27 cellular contexts compared by ENCODE assay signal in the genomic region with DNA sequence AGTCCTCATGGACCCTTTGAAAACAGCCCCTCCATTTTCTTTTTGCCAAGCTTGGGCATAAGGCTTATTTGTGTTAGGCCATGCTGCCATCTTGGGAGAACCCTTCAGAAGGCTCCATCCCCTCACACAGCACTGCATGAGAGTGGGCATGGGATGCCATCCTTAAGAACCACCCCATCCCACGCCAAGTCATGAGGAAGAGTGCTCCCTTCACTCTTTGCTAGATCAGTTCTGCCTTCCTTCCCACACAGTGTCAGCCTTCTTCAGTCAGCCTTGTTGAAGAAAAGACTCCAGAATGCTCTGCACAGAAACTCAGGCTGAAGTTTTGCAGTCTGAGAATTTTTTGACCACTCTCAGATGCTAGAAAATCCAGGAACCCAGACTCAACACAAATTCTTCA.
"Had no signal": no experiment of that assay in that cellular context is flagged by ENCODE, and none has a peak within 500 bp of the region (broad histone marks: within the 10 kb centered on the region; RNA-seq: fewer than 3 reads in every experiment).

No MANE protein-coding gene starts in this region.

- H3K36me3 Mint-ChIP-seq: stimulated activated effector memory CD8-positive, alpha-beta T cell treated with anti-CD3 and anti-CD28 coated beads, Interleukin-12 subunit alpha, Interleukin-12 subunit beta, amount 100 ng/mL, for 72 hours; stimulated activated memory B cell treated with anti-CD40 and anti-IgM and Interleukin-4, amounts not matched to agents 10 μg/mL and 1 μg/mL and 100 μg/mL, for 72 hours; type B pancreatic cell had no signal

- H3K4me3 ChIP-seq: stomach, suprapubic skin, testis, thoracic aorta, thyroid gland, tibial artery, tibial nerve, transverse colon, upper lobe of left lung, upper lobe of right lung, uterus, vagina had no signal

- ATAC-seq: stimulated activated effector memory CD8-positive, alpha-beta T cell treated with anti-CD3 and anti-CD28 coated beads, Interleukin-12 subunit alpha, Interleukin-12 subunit beta, amount 100 ng/mL, for 72 hours; stimulated activated memory B cell treated with anti-CD40 and anti-IgM and Interleukin-4, amounts not matched to agents 10 μg/mL and 1 μg/mL and 100 μg/mL, for 72 hours; stimulated activated naive B cell treated with anti-CD40 and anti-IgM and Interleukin-4, amounts not matched to agents 10 μg/mL and 1 μg/mL and 100 μg/mL, for 72 hours; stimulated activated naive CD8-positive, alpha-beta T cell treated with anti-CD3 and anti-CD28 coated beads, Interleukin-15, amount 100 ng/mL, for 72 hours had no signal

- H3K27ac Mint-ChIP-seq: stimulated activated effector memory CD8-positive, alpha-beta T cell treated with anti-CD3 and anti-CD28 coated beads, Interleukin-12 subunit alpha, Interleukin-12 subunit beta, amount 100 ng/mL, for 72 hours; stimulated activated memory B cell treated with anti-CD40 and anti-IgM and Interleukin-4, amounts not matched to agents 10 μg/mL and 1 μg/mL and 100 μg/mL, for 72 hours; stimulated activated naive B cell treated with anti-CD40 and anti-IgM and Interleukin-4, amounts not matched to agents 10 μg/mL and 1 μg/mL and 100 μg/mL, for 72 hours; stimulated activated naive CD8-positive, alpha-beta T cell treated with anti-CD3 and anti-CD28 coated beads, Interleukin-15, amount 100 ng/mL, for 72 hours; type B pancreatic cell had no signal

- H3K4me3 Mint-ChIP-seq: stimulated activated effector memory CD8-positive, alpha-beta T cell treated with anti-CD3 and anti-CD28 coated beads, Interleukin-12 subunit alpha, Interleukin-12 subunit beta, amount 100 ng/mL, for 72 hours; stimulated activated memory B cell treated with anti-CD40 and anti-IgM and Interleukin-4, amounts not matched to agents 10 μg/mL and 1 μg/mL and 100 μg/mL, for 72 hours; stimulated activated naive B cell treated with anti-CD40 and anti-IgM and Interleukin-4, amounts not matched to agents 10 μg/mL and 1 μg/mL and 100 μg/mL, for 72 hours; stimulated activated naive CD8-positive, alpha-beta T cell treated with anti-CD3 and anti-CD28 coated beads, Interleukin-15, amount 100 ng/mL, for 72 hours; stimulated activated naive CD8-positive, alpha-beta T cell treated with anti-CD3 and anti-CD28 coated beads, Interleukin-15, Interleukin-2, amounts not matched to agents 100 ng/mL and 50 ng/mL, for 24 hours; type B pancreatic cell had no signal

- H3K9me3 ChIP-seq: stomach, suprapubic skin, testis, thoracic aorta, thyroid gland, tibial artery, tibial nerve, transverse colon, upper lobe of left lung, upper lobe of right lung, uterus, vagina had no signal

- H3K27me3 Mint-ChIP-seq: type B pancreatic cell had no signal

- H3K4me1 Mint-ChIP-seq: stimulated activated memory B cell treated with anti-CD40 and anti-IgM and Interleukin-4, amounts not matched to agents 10 μg/mL and 1 μg/mL and 100 μg/mL, for 72 hours had no signal

- H3K27ac ChIP-seq: stomach, suprapubic skin, testis, thoracic aorta, thyroid gland, tibial artery, transverse colon, upper lobe of left lung, upper lobe of right lung, vagina had no signal

- H3K9me3 Mint-ChIP-seq: stimulated activated effector memory CD8-positive, alpha-beta T cell treated with anti-CD3 and anti-CD28 coated beads, Interleukin-12 subunit alpha, Interleukin-12 subunit beta, amount 100 ng/mL, for 72 hours; stimulated activated memory B cell treated with anti-CD40 and anti-IgM and Interleukin-4, amounts not matched to agents 10 μg/mL and 1 μg/mL and 100 μg/mL, for 72 hours; stimulated activated naive CD8-positive, alpha-beta T cell treated with anti-CD3 and anti-CD28 coated beads, Interleukin-15, amount 100 ng/mL, for 72 hours; stimulated activated naive CD8-positive, alpha-beta T cell treated with anti-CD3 and anti-CD28 coated beads, Interleukin-15, Interleukin-2, amounts not matched to agents 100 ng/mL and 50 ng/mL, for 24 hours had no signal

- H3K27me3 ChIP-seq: stomach, suprapubic skin, testis, thyroid gland, tibial artery, tibial nerve, transverse colon, upper lobe of left lung, upper lobe of right lung, uterus, vagina had no signal

- DNase-seq: stimulated activated CD4-positive, alpha-beta T cell treated with anti-CD3 and anti-CD28 coated beads, Interleukin-2, amount 100 ng/mL, for 48 hours; stimulated activated CD4-positive, alpha-beta T cell treated with anti-CD3 and anti-CD28 coated beads, Interleukin-4, amount 100 ng/mL, for 1 hour; stimulated activated CD4-positive, alpha-beta T cell treated with anti-CD3 and anti-CD28 coated beads, Interleukin-4, amount 100 ng/mL, for 24 hours; stimulated activated CD4-positive, alpha-beta T cell treated with anti-CD3 and anti-CD28 coated beads, Interleukin-4, amount 100 ng/mL, for 4 hours; stimulated activated CD8-positive, alpha-beta memory T cell treated with anti-CD3 and anti-CD28 coated beads, Interleukin-4, amount 100 ng/mL, for 48 hours; stimulated activated naive B cell treated with anti-CD40 and anti-IgM and Interleukin-4, amounts not matched to agents 10 μg/mL and 1 μg/mL and 100 μg/mL, for 72 hours; stimulated activated naive CD4-positive, alpha-beta T cell; stimulated activated naive CD4-positive, alpha-beta T cell treated with Interleukin-2 at 50 U/mL for 16 hours; stimulated activated naive CD8-positive, alpha-beta T cell treated with anti-CD3 and anti-CD28 coated beads, Interleukin-15, amount 100 ng/mL, for 72 hours; stimulated activated naive CD8-positive, alpha-beta T cell treated with anti-CD3 and anti-CD28 coated beads, Interleukin-15, Interleukin-2, amounts not matched to agents 100 U/mL and 50 U/mL, for 24 hours; stomach; substantia nigra; testis; thyroid gland; tibial artery; transverse colon; upper lobe of left lung; upper lobe of right lung; uterus had no signal

- H3K4me1 ChIP-seq: stomach, suprapubic skin, testis, thyroid gland, tibial artery, tibial nerve, transverse colon, upper lobe of left lung, upper lobe of right lung, uterus, vagina had no signal

- H3K36me3 ChIP-seq: stomach, suprapubic skin, thoracic aorta, thyroid gland, tibial artery, tibial nerve, transverse colon, upper lobe of left lung, upper lobe of right lung, uterus, vagina had no signal
